In the genomic region with DNA sequence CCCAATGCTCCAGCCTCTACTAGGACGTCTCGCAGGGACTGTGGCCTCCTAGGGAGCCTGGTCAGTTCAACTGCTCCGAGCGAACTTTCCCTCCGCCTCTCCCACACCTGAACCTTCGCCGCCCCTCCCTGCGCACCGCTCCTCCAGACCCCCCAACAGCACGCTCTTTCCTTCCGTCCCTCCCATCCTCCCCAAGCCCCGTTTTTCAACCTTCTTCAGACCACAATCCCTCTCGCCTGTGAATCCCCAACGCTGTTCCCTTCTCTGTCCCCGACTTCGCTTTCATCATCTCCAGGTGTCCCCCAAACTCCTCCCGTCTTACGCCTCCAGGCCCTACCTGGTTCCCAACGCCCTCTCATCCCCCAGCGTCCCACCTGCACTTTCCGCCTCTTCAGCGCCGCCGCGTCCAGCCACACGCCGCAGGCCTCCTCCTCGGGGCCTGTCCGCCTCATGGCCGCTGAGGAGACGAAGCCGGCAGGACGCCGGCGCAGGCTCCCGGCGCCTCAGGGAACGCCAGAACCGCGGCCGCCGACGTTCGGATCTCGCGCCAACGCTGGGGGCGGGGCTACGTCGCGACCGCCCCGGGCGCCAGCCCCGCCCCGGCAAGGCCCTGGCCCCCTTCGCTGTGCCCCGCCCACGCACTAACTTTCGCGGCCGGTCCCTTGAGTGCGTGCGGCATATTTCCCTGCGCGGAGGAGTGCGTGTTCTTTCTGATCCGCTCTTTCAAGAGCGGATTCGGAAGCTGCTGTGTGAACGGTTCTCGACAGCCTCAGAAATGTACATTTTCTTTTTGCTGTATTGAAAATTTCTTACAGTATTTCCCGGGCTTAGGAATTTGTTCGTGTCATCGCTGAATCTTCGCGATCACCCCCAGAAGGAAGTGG, we compare ENCODE assay signal across 8 cellular contexts.
A peak's percentile ranks its signal among the peaks of the same experiment; 100 is the strongest.
DNase-seq lines count a peak whose midpoint lies in the region; ATAC-seq lines count a peak whose summit lies in the region.

Gene AUNIP (minus strand): TSS at position 552 of the 884 bp plus-strand sequence. CDS start 100 bp downstream, at position 452.

- peaks cover 7% of the 10 kb centered on the region for H3K36me3 ChIP-seq in ACC112 (ENCODE audit: insufficient read depth, low read length)

- H3K4me1 ChIP-seq in ACC112 (ENCODE audit: control insufficient read depth, insufficient read depth, low read length, unreplicated experiment): peaks cover 13% of the 10 kb centered on the region

- H3K79me2 ChIP-seq in ACC112 (ENCODE audit: control insufficient read depth, insufficient read depth, low read length, unreplicated experiment): peaks cover 31% of the 10 kb centered on the region

- H3K27ac ChIP-seq in ACC112 (ENCODE audit: low read depth, low read length): peak within 1 kb of the TSS; percentile 69

- DNase-seq in NCI-H226 (peak; percentile 77), cerebellar cortex (ENCODE audit: low spot score) (peak; percentile 70), kidney glomerular epithelial cell (lab: John Stamatoyannopoulos, UW) (peak; percentile 81)
- DNase-seq in activated CD4-positive, CD25-positive, alpha-beta regulatory T cell treated with anti-CD3 and anti-CD28 coated beads, Interleukin-2, amount 50 U/mL, for 72 hours: peak; percentile 92
- DNase-seq in stimulated activated CD4-positive, alpha-beta T cell treated with anti-CD3 and anti-CD28 coated beads, Interleukin-15, amount 100 ng/mL, for 24 hours: peak; percentile 94

- H2AFZ ChIP-seq in ACC112 (ENCODE audit: low read length, unreplicated experiment): peak within 1 kb of the TSS; percentile 63

- ATAC-seq in GM18867 (IDR thresholded peaks at IDR 0.05; ENCODE audit: unreplicated experiment) (peak; percentile 92), HG03139 (IDR thresholded peaks at IDR 0.05; ENCODE audit: unreplicated experiment) (peak; percentile 76)

- peak within 1 kb of the TSS; percentile 92 for H3K4me3 ChIP-seq in ACC112 (ENCODE audit: low read depth, low read length)

- no peaks in the 10 kb centered on the region for H3K27me3 ChIP-seq in ACC112 (ENCODE audit: insufficient read depth, low read length)

Comparison
In these comparisons a context has a peak if more than half of its experiments do, and no peak if none do; other contexts are left out.
1. Peak in every context shown above with its lines: DNase-seq, ATAC-seq, H3K4me3 ChIP-seq and H3K27ac ChIP-seq.